In genomic region chr16:67841816-67842508, GRCh38 we compare ENCODE assay signal across 8 cellular contexts. TPM values are rescaled to one million over a fixed set of nuclear protein-coding genes. Genes with fewer than 3 reads are reported as not detected.
DNase-seq lines count a peak whose midpoint lies in the region; ATAC-seq and TF ChIP-seq lines count a peak whose summit lies in the region.

TSS of gene THAP11 (plus strand) at chr16:67842320. CDS start at chr16:67842555, 235 bp downstream.

- H3K27me3 Mint-ChIP-seq in chondrocyte (ENCODE audit: low read depth): no peaks in the 10 kb centered on the region

- POLR2A ChIA-PET in BJ (lab: Charles Lee): no interaction called here

- peak; percentile 44 for ATAC-seq in HG03439 (IDR thresholded peaks at IDR 0.05; ENCODE audit: unreplicated experiment)

- H3K27ac Mint-ChIP-seq in chondrocyte (ENCODE audit: unreplicated experiment): peak within 1 kb of the TSS; percentile 97

- peaks cover 2% of the 10 kb centered on the region for H3K36me3 Mint-ChIP-seq in chondrocyte (ENCODE audit: low read depth)

- H3K4me3 ChIP-seq in BJ (ENCODE audit: low read depth, low read length): peak within 1 kb of the TSS; percentile 94

- peaks cover 38% of the 10 kb centered on the region for H3K4me1 Mint-ChIP-seq in chondrocyte (ENCODE audit: low read depth)

- H3K4me3 Mint-ChIP-seq in chondrocyte (ENCODE audit: unreplicated experiment): peak within 1 kb of the TSS; percentile 91

- CTCF ChIA-PET in BJ (lab: Yijun Ruan, JAX): interaction anchor here (1.1 to 2.6 kb wide), 3 partner anchors 8 to 169 kb away, joined by 3 to 9 read pairs (median 4); partner anchors contain the start of gene NRN1L

- H3K9me3 Mint-ChIP-seq in chondrocyte (ENCODE audit: low read depth): no peaks in the 10 kb centered on the region

- peak; percentile 92 for TF ChIP-seq CTCF in BJ (IDR thresholded peaks at IDR 0.05; ENCODE audit: insufficient read depth, low read depth, low read length)
- TF ChIP-seq CTCF in chondrocyte (IDR thresholded peaks at IDR 0.05): peak; percentile 85

- DNase-seq in BJ (ENCODE audit: low read depth) (peak; percentile 40), GM19238 (ENCODE audit: insufficient read length, low spot score) (peak; percentile 90), NCI-H510A (lab: John Stamatoyannopoulos, UW) (peak; percentile 87), chondrocyte (ENCODE audit: low spot score) (peak; percentile 96), kidney glomerular epithelial cell (lab: John Stamatoyannopoulos, UW) (peak; percentile 92)
- peak; percentile 92 to 93 for DNase-seq in activated CD4-positive, alpha-beta T cell treated with anti-CD3 and anti-CD28 coated beads for 24 hours (ENCODE audit: low read depth in 2 of 2)
- peak; percentile 92 to 94 for DNase-seq in stimulated activated CD4-positive, alpha-beta T cell treated with anti-CD3 and anti-CD28 coated beads, Interleukin-15, amount 100 ng/mL, for 48 hours (ENCODE audit: low read depth in 2 of 2)

- H3K36me3 ChIP-seq in BJ (ENCODE audit: control insufficient read depth, insufficient read depth, low read length): no peaks in the 10 kb centered on the region

- H3K27me3 ChIP-seq in BJ (ENCODE audit: control insufficient read depth, insufficient read depth, low read length): no peaks in the 10 kb centered on the region

RNA-seq across cellular contexts. Expression of gene THAP11, which starts in this region (rescaled TPM):
- polyA plus RNA-seq in BJ (2011; rRNA removed): 20.1 and 25.8 TPM in 2 replicates
- polyA minus RNA-seq in BJ (2011; rRNA and poly(A)+ RNA removed): 8.1 and 12.3 TPM in 2 replicates
- 25.3 to 26.3 TPM (median 25.7 TPM) in 3 replicates for total RNA-seq in chondrocyte

Comparison
In these comparisons a context has a peak if more than half of its experiments do, and no peak if none do; other contexts are left out.
1. Peak in every context shown above with its lines: DNase-seq, ATAC-seq and H3K4me3 ChIP-seq.
2. DNase-seq: peak in every context shown above with its lines; median percentile 96 in chondrocyte; 93 in stimulated activated CD4-positive, alpha-beta T cell treated with anti-CD3 and anti-CD28 coated beads, Interleukin-15, amount 100 ng/mL, for 48 hours; 92 in activated CD4-positive, alpha-beta T cell treated with anti-CD3 and anti-CD28 coated beads for 24 hours; 92 in kidney glomerular epithelial cell; 90 in GM19238; 87 in NCI-H510A; 40 in BJ.